9 cellular contexts compared by ENCODE assay signal in genomic region chr6:131948692-131949614, GRCh38. TPM values are rescaled to one million over a fixed set of nuclear protein-coding genes. Genes with fewer than 3 reads are reported as not detected.
DNase-seq lines count a peak whose midpoint lies in the region; ATAC-seq and TF ChIP-seq lines count a peak whose summit lies in the region.
"Had no signal": no experiment of that assay in that cellular context is flagged by ENCODE, and none has a peak within 500 bp of the region (broad histone marks: within the 10 kb centered on the region; RNA-seq: fewer than 3 reads in every experiment).

No MANE protein-coding gene starts in this region.

- DNase-seq in activated naive CD8-positive, alpha-beta T cell treated with anti-CD3 and anti-CD28 coated beads, Interleukin-2, amount 50 U/mL, for 24 hours = no peak
- DNase-seq in endothelial cell (ENCODE audit: low spot score) (no peak), DMS79 (lab: John Stamatoyannopoulos, UW) (no peak)
- no peak for DNase-seq in stimulated activated CD4-positive, alpha-beta T cell treated with anti-CD3 and anti-CD28 coated beads, Interleukin-4, amount 100 ng/mL, for 24 hours
- DNase-seq: cortex of kidney had no signal

- H3K36me3 Mint-ChIP-seq in activated naive CD8-positive, alpha-beta T cell = no peaks in the 10 kb centered on the region
- no peaks in the 10 kb centered on the region for H3K36me3 Mint-ChIP-seq in activated naive CD8-positive, alpha-beta T cell treated with anti-CD3 and anti-CD28 coated beads, Interleukin-2, amount 50 U/mL, for 24 hours (ENCODE audit: low read depth)
- H3K36me3 Mint-ChIP-seq in endothelial cell (ENCODE audit: low read depth, unreplicated experiment) = peaks cover 6% of the 10 kb centered on the region

- peak overlapping the region; percentile 85 for H3K4me3 Mint-ChIP-seq in activated naive CD8-positive, alpha-beta T cell
- no peak overlapping the region for H3K4me3 Mint-ChIP-seq in activated naive CD8-positive, alpha-beta T cell treated with anti-CD3 and anti-CD28 coated beads, Interleukin-2, amount 50 U/mL, for 24 hours
- H3K4me3 Mint-ChIP-seq in endothelial cell (ENCODE audit: unreplicated experiment) = peak overlapping the region; percentile 90

- no peaks in the 10 kb centered on the region for H3K27me3 ChIP-seq in muscle layer of duodenum (ENCODE audit: low read depth, low read length)

- peaks cover 0 to 21% of the 10 kb centered on the region in 2 donors for H3K36me3 ChIP-seq in muscle layer of duodenum (ENCODE audit: control insufficient read depth in 1 of 2, insufficient read depth in 2 of 2, low read length in 2 of 2)
- no peaks in the 10 kb centered on the region for H3K36me3 ChIP-seq in urinary bladder (ENCODE audit: insufficient read depth)

- no peaks in the 10 kb centered on the region for H3K9me3 Mint-ChIP-seq in activated naive CD8-positive, alpha-beta T cell (ENCODE audit: low read depth)
- H3K9me3 Mint-ChIP-seq in activated naive CD8-positive, alpha-beta T cell treated with anti-CD3 and anti-CD28 coated beads, Interleukin-2, amount 50 U/mL, for 24 hours = no peaks in the 10 kb centered on the region
- no peaks in the 10 kb centered on the region for H3K9me3 Mint-ChIP-seq in endothelial cell (ENCODE audit: unreplicated experiment)

- no peak for TF ChIP-seq CTCF in endothelial cell (IDR thresholded peaks at IDR 0.05; ENCODE audit: unreplicated experiment)

- H3K27ac ChIP-seq in muscle layer of duodenum (ENCODE audit: low read length) (peak overlapping the region; percentile 96), urinary bladder (ENCODE audit: low read depth) (peak overlapping the region; percentile 97)

- H3K9me3 ChIP-seq in muscle layer of duodenum (ENCODE audit: control insufficient read depth in 1 of 2, low read length in 2 of 2) = no peaks in the 10 kb centered on the region

- H3K4me1 ChIP-seq in muscle layer of duodenum (ENCODE audit: control insufficient read depth in 1 of 2, insufficient read depth in 2 of 2, low read length in 2 of 2) (peaks cover 0 to 6% of the 10 kb centered on the region in 2 donors), urinary bladder (ENCODE audit: insufficient read depth) (no peaks in the 10 kb centered on the region)

- 22% methylated on average over 18 of the region's 18 CpGs for WGBS in urinary bladder

- H3K4me1 Mint-ChIP-seq in activated naive CD8-positive, alpha-beta T cell (ENCODE audit: low read depth) = peaks cover 16% of the 10 kb centered on the region
- H3K4me1 Mint-ChIP-seq in activated naive CD8-positive, alpha-beta T cell treated with anti-CD3 and anti-CD28 coated beads, Interleukin-2, amount 50 U/mL, for 24 hours = peaks cover 10% of the 10 kb centered on the region
- peaks cover 23% of the 10 kb centered on the region for H3K4me1 Mint-ChIP-seq in endothelial cell (ENCODE audit: unreplicated experiment)

- H3K4me3 ChIP-seq in muscle layer of duodenum (ENCODE audit: low read depth in 1 of 2, low read length in 2 of 2) (peak overlapping the region; percentile 80 to 83), urinary bladder (ENCODE audit: low read depth, low read length) (peak overlapping the region; percentile 97)

- H3K27ac Mint-ChIP-seq in activated naive CD8-positive, alpha-beta T cell = no peak overlapping the region
- H3K27ac Mint-ChIP-seq in activated naive CD8-positive, alpha-beta T cell treated with anti-CD3 and anti-CD28 coated beads, Interleukin-2, amount 50 U/mL, for 24 hours = no peak overlapping the region
- H3K27ac Mint-ChIP-seq in endothelial cell (ENCODE audit: unreplicated experiment) = no peak overlapping the region

- ATAC-seq in activated naive CD8-positive, alpha-beta T cell treated with anti-CD3 and anti-CD28 coated beads, Interleukin-2, amount 50 U/mL, for 24 hours = no peak
- ATAC-seq in GM21717 (IDR thresholded peaks at IDR 0.05; ENCODE audit: unreplicated experiment) = no peak

- H3K27me3 Mint-ChIP-seq in activated naive CD8-positive, alpha-beta T cell = peaks cover 46% of the 10 kb centered on the region
- peaks cover 56% of the 10 kb centered on the region for H3K27me3 Mint-ChIP-seq in activated naive CD8-positive, alpha-beta T cell treated with anti-CD3 and anti-CD28 coated beads, Interleukin-2, amount 50 U/mL, for 24 hours
- H3K27me3 Mint-ChIP-seq in endothelial cell (ENCODE audit: unreplicated experiment) = peaks cover 16% of the 10 kb centered on the region

RNA-seq across cellular contexts. Expression of gene CCN2, which starts 2.2 kb away (rescaled TPM):
- total RNA-seq in endothelial cell (ENCODE audit: unreplicated experiment) (12.0 TPM), urinary bladder (85.8 TPM)
- polyA plus RNA-seq in urinary bladder = 506 TPM
